Comparison of ENCODE assay signal across 8 cellular contexts in genomic region chr7:128409435-128410091, GRCh38. TPM values are rescaled to one million over a fixed set of nuclear protein-coding genes. Genes with fewer than 3 reads are reported as not detected.
A peak's percentile ranks its signal among the peaks of the same experiment; 100 is the strongest.
DNase-seq lines count a peak whose midpoint lies in the region; ATAC-seq, FAIRE-seq and TF ChIP-seq lines count a peak whose summit lies in the region.

TSS of gene IMPDH1 (minus strand) at chr7:128409982. CDS start at chr7:128409901, 81 bp downstream.

- peak within 1 kb of the TSS; percentile 100 for H3K4me2 ChIP-seq in HepG2 (ENCODE audit: low read depth, low read length)

- peak within 1 kb of the TSS; percentile 78 for H3K4me3 Mint-ChIP-seq in activated CD4-positive, alpha-beta T cell treated with anti-CD3 and anti-CD28 coated beads for 36 hours

- peak within 1 kb of the TSS; percentile 57 to 75 (median 67) for H3K4me3 ChIP-seq in HepG2 (replicated peaks in 1 of 3; ENCODE audit: insufficient read depth in 1 of 3, low read depth in 2 of 3, low read length in 3 of 3)

- H3K27ac ChIP-seq in HepG2 (ENCODE audit: extremely low read length, insufficient read depth, low read length) = no peak within 1 kb of the TSS

- intact Hi-C loops in activated CD4-positive, alpha-beta T cell treated with anti-CD3 and anti-CD28 coated beads for 36 hours (cut with DNase I, micrococcal nuclease) = loop anchor here (1.0 to 5.0 kb wide), 9 partner anchors 15 to 822 kb away; partner anchors contain the start of genes ARF5 (in 1 of the 2), CALU (in 1 of the 2), CCDC136 (in 1 of the 2) and GCC1 (in 1 of the 2)
- intact Hi-C loops in HepG2 (cut with micrococcal nuclease; ENCODE audit: unreplicated experiment) = no loop called here

- no peak for TF ChIP-seq EP300 in HepG2 (IDR thresholded peaks at IDR 0.05; ENCODE audit: low read depth in 2 of 2, low read length in 2 of 2)
- TF ChIP-seq EP300 in HepG2 (CRISPR knock-in tag; IDR thresholded peaks at IDR 0.05; ENCODE audit: borderline replicate concordance) = no peak

- in situ Hi-C loops in HepG2 (cut with HindIII; ENCODE audit: extremely low pct_ligation_motif_present, low pct_unique_long_range_greater_than_20kb) = no loop called here

- ATAC-seq in HG02870 (IDR thresholded peaks at IDR 0.05; ENCODE audit: unreplicated experiment) = peak; percentile 78
- peak; percentile 85 for ATAC-seq in activated CD4-positive, alpha-beta T cell treated with anti-CD3 and anti-CD28 coated beads for 36 hours
- ATAC-seq in HepG2 = peak; percentile 76

- H3K27me3 Mint-ChIP-seq in activated CD4-positive, alpha-beta T cell treated with anti-CD3 and anti-CD28 coated beads for 36 hours = no peaks in the 10 kb centered on the region

- peak within 1 kb of the TSS; percentile 70 for H2AFZ ChIP-seq in HepG2 (ENCODE audit: low read length)

- TF ChIP-seq RAD21 in HepG2 (CRISPR knock-in tag; IDR thresholded peaks at IDR 0.05) = peak; percentile 16; the same call in 1 of the 2 replicates

- H3K9ac ChIP-seq in HepG2 (ENCODE audit: insufficient read depth, low read depth, low read length) = peak within 1 kb of the TSS; percentile 44

- H3K9me3 Mint-ChIP-seq in activated CD4-positive, alpha-beta T cell treated with anti-CD3 and anti-CD28 coated beads for 36 hours (ENCODE audit: low read depth) = no peaks in the 10 kb centered on the region

- POLR2A ChIA-PET in activated CD4-positive, alpha-beta T cell treated with anti-CD3 and anti-CD28 coated beads for 36 hours (lab: Charles Lee) = interaction anchor here (0.6 kb wide), 1 partner anchor 19 kb away, joined by 3 read pairs; no protein-coding TSS in a partner anchor
- POLR2A ChIA-PET in HepG2 (lab: Yijun Ruan, JAX) = interaction anchor here (0.7 to 1.3 kb wide), 5 partner anchors 12 to 66 kb away, joined by 3 to 6 read pairs (median 3); partner anchors contain the start of genes HILPDA and RBM28

- no peak for FAIRE-seq in HepG2 (lab: Jason Lieb, UNC)

- DNase-seq in 8988T (peak; percentile 94), NCI-H2196 (lab: John Stamatoyannopoulos, UW; ENCODE audit: unreplicated experiment) (peak; percentile 67), dedifferentiated amniotic fluid mesenchymal stem cell (ENCODE audit: extremely low spot score) (peak; percentile 59), HepG2 (ENCODE audit: low spot score) (no peak)
- DNase-seq in activated CD4-positive, alpha-beta T cell treated with anti-CD3 and anti-CD28 coated beads for 36 hours = peak; percentile 92
- DNase-seq in stimulated activated CD4-positive, alpha-beta T cell treated with anti-CD3 and anti-CD28 coated beads, Interleukin-2, amount 100 ng/mL, for 48 hours = peak; percentile 90 to 92

- H3K4me1 ChIP-seq in HepG2 (ENCODE audit: insufficient read depth, low read length) = peaks cover 48% of the 10 kb centered on the region

- CTCF ChIA-PET in activated CD4-positive, alpha-beta T cell treated with anti-CD3 and anti-CD28 coated beads for 36 hours (lab: Charles Lee) = interaction anchor here (0.7 to 13.2 kb wide), 6 partner anchors 7 to 51 kb away, joined by 3 to 185 read pairs (median 5); no protein-coding TSS in a partner anchor
- CTCF ChIA-PET in HepG2 (lab: Yijun Ruan, JAX; ENCODE audit: low intra/inter-chr PET ratio, low total read pairs) = interaction anchor here (0.7 kb wide), 1 partner anchor 22 kb away, joined by 3 read pairs; no protein-coding TSS in a partner anchor

- no peak for TF ChIP-seq CTCF in HepG2 (CRISPR knock-in tag; IDR thresholded peaks at IDR 0.05)

- H3K27me3 ChIP-seq in HepG2 (ENCODE audit: control insufficient read depth in 1 of 2, insufficient read depth in 2 of 2, low read length in 2 of 2) = peaks cover 2 to 24% of the 10 kb centered on the region in 2 experiments; a peak in 2 of 5 replicates

- TF ChIP-seq POLR2A in GM15510 (IDR thresholded peaks at IDR 0.05; ENCODE audit: borderline replicate concordance, extremely low read depth, insufficient read length) (peak; percentile 55), HepG2 (IDR thresholded peaks at IDR 0.05; ENCODE audit: insufficient read depth in 1 of 2, low read depth in 2 of 2, low read length in 2 of 2) (no peak)

- no peaks in the 10 kb centered on the region for H4K20me1 ChIP-seq in HepG2 (ENCODE audit: insufficient read depth, low read length)

- WGBS in HepG2 (ENCODE audit: low lambda C conversion rate) = 0% methylated on average over 3 of the region's 73 CpGs

- BruUV-seq in HepG2 (replicated peaks; lab: Mats Ljungman, UMichigan) = no TSS peak

- no peaks in the 10 kb centered on the region for H3K36me3 Mint-ChIP-seq in activated CD4-positive, alpha-beta T cell treated with anti-CD3 and anti-CD28 coated beads for 36 hours (ENCODE audit: low read depth)

- peak within 1 kb of the TSS; percentile 78 for H3K27ac Mint-ChIP-seq in activated CD4-positive, alpha-beta T cell treated with anti-CD3 and anti-CD28 coated beads for 36 hours

- no peaks in the 10 kb centered on the region for H3K36me3 ChIP-seq in HepG2 (replicated peaks in 1 of 2; ENCODE audit: control insufficient read depth in 1 of 2, insufficient read depth in 2 of 2, low read length in 2 of 2)

- no peaks in the 10 kb centered on the region for H3K9me3 ChIP-seq in HepG2 (ENCODE audit: low read length)

- H3K4me1 Mint-ChIP-seq in activated CD4-positive, alpha-beta T cell treated with anti-CD3 and anti-CD28 coated beads for 36 hours = peaks cover 28% of the 10 kb centered on the region

- H3K79me2 ChIP-seq in HepG2 (ENCODE audit: insufficient read depth, low read length) = no peaks in the 10 kb centered on the region

TF ChIP-seq in HepG2, 621 proteins besides CTCF, POLR2A, EP300 and RAD21 (continues in another document):
- no peak for TF ChIP-seq GRHL1 (CRISPR knock-in tag; conservative IDR thresholded peaks at IDR 0.05)
- TF ChIP-seq ZFP36L2 (CRISPR knock-in tag; IDR thresholded peaks at IDR 0.05) = no peak
- TF ChIP-seq ZNF549 (CRISPR knock-in tag; IDR thresholded peaks at IDR 0.05) = no peak
- TF ChIP-seq, protein P1, sequence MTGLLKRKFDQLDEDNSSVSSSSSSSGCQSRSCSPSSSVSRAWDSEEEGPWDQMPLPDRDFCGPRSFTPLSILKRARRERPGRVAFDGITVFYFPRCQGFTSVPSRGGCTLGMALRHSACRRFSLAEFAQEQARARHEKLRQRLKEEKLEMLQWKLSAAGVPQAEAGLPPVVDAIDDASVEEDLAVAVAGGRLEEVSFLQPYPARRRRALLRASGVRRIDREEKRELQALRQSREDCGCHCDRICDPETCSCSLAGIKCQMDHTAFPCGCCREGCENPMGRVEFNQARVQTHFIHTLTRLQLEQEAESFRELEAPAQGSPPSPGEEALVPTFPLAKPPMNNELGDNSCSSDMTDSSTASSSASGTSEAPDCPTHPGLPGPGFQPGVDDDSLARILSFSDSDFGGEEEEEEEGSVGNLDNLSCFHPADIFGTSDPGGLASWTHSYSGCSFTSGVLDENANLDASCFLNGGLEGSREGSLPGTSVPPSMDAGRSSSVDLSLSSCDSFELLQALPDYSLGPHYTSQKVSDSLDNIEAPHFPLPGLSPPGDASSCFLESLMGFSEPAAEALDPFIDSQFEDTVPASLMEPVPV (CRISPR knock-in tag; IDR thresholded peaks at IDR 0.05) = no peak
- 0 out of 2 replicates have a peak, but pooled peaks have one; percentile 36 for TF ChIP-seq TAF1 (CRISPR knock-in tag; IDR thresholded peaks at IDR 0.05)
- no peak for TF ChIP-seq SNRNP70 (IDR thresholded peaks at IDR 0.05; ENCODE audit: low read depth, low read length)
- TF ChIP-seq JDP2 (CRISPR knock-in tag; IDR thresholded peaks at IDR 0.05; ENCODE audit: borderline replicate concordance) = no peak
- no peak for TF ChIP-seq CREM (IDR thresholded peaks at IDR 0.05)
- TF ChIP-seq CREM (CRISPR knock-in tag; IDR thresholded peaks at IDR 0.05) = no peak
- TF ChIP-seq ZNF737 (CRISPR knock-in tag; IDR thresholded peaks at IDR 0.05; ENCODE audit: borderline replicate concordance) = no peak

RNA-seq across cellular contexts. Expression of gene IMPDH1, which starts in this region (rescaled TPM):
- 10 to 100 TPM; 59.0 to 60.7 TPM for total RNA-seq in activated CD4-positive, alpha-beta T cell treated with anti-CD3 and anti-CD28 coated beads for 36 hours
- total RNA-seq in HepG2 (2016; rRNA removed; fragmentation: Illumina TruSeq; extraction: Trizol) = 18.4 and 22.8 TPM in 2 replicates
- 12.3 and 12.6 TPM in 2 replicates for total RNA-seq in HepG2 (2016; cell fraction: cytosol; rRNA removed; fragmentation: Illumina TruSeq; extraction: Trizol; ENCODE audit: low read depth)
- 15.4 and 23.8 TPM in 2 replicates for total RNA-seq in HepG2 (2016; cell fraction: insoluble cytoplasmic fraction; rRNA removed; fragmentation: Illumina TruSeq; extraction: Trizol)
- total RNA-seq in HepG2 (2016; cell fraction: membrane; rRNA removed; fragmentation: Illumina TruSeq; extraction: Trizol) = 28.1 and 28.2 TPM in 2 replicates
- 12.6 and 19.2 TPM in 2 replicates for total RNA-seq in HepG2 (2016; cell fraction: nucleus; rRNA removed; fragmentation: Illumina TruSeq; extraction: Trizol)
- 34.0 and 49.9 TPM in 2 replicates for polyA plus RNA-seq in HepG2 (2011; rRNA removed)
- polyA plus RNA-seq in HepG2 (2011; cell fraction: cytosol; rRNA removed) = 31.4 and 37.8 TPM in 2 replicates
- polyA plus RNA-seq in HepG2 (2011; cell fraction: nucleus; rRNA removed) = 92.2 and 93.4 TPM in 2 replicates
- polyA plus RNA-seq in HepG2 (2012) = 25.0 and 27.5 TPM in 2 replicates
- 18.4 and 18.5 TPM in 2 replicates for polyA plus RNA-seq in HepG2 (2016; cell fraction: cytosol; fragmentation: Illumina TruSeq; extraction: Trizol; ENCODE audit: low read depth)
- 20.6 and 24.8 TPM in 2 replicates for polyA plus RNA-seq in HepG2 (2016; cell fraction: insoluble cytoplasmic fraction; fragmentation: Illumina TruSeq; extraction: Trizol; ENCODE audit: low read depth)
- 26.7 and 29.0 TPM in 2 replicates for polyA plus RNA-seq in HepG2 (2016; cell fraction: membrane; fragmentation: Illumina TruSeq; extraction: Trizol; ENCODE audit: low read depth)
- 29.2 and 34.5 TPM in 2 replicates for polyA plus RNA-seq in HepG2 (2016; cell fraction: nucleus; fragmentation: Illumina TruSeq; extraction: Trizol; ENCODE audit: insufficient read depth, low read depth)
- polyA minus RNA-seq in HepG2 (2011; rRNA and poly(A)+ RNA removed; ENCODE audit: low replicate concordance) = 82.0 and 176 TPM in 2 replicates
- 19.3 and 30.8 TPM in 2 replicates for polyA minus RNA-seq in HepG2 (2011; cell fraction: cytosol; rRNA and poly(A)+ RNA removed)
- 26.3 and 29.8 TPM in 2 replicates for polyA minus RNA-seq in HepG2 (2011; cell fraction: nucleus; rRNA and poly(A)+ RNA removed)
